10 cellular contexts compared by ENCODE assay signal in the genomic region with DNA sequence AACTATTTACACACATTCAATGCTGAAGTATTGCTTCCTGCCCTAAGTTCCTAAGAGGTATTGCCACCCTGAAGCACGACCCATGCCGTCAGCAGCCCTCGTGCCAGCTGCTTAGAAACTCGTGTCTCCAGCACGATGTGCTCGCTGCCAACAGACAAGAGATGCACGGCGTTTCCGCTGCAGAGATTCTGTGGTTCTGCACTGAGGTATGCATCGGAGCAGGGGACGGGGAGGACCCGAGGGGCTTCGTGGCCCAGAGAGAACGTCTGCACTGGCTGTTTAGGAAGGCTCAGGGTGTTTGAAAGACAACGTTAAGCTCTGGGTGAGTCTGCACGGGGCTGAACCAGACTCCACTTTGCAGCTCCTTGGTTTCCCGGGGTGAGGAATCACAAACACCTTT.
DNase-seq lines count a peak whose midpoint lies in the region; ATAC-seq and TF ChIP-seq lines count a peak whose summit lies in the region.
"Had no signal": no experiment of that assay in that cellular context is flagged by ENCODE, and none has a peak within 500 bp of the region (broad histone marks: within the 10 kb centered on the region; RNA-seq: fewer than 3 reads in every experiment).

No MANE protein-coding gene starts in this region.

- intact Hi-C loops in dendritic cell treated with granulocyte-macrophage colony-stimulating factor and Interleukin-4, amounts not matched to agents 40 ng/mL and 50 ng/mL, for 4 days (cut with micrococcal nuclease), result no loop called here
- intact Hi-C loops in head of caudate nucleus (cut with DNase I), result no loop called here

- CTCF ChIA-PET in T-cell (lab: Charles Lee), result interaction anchor here (0.5 to 1.5 kb wide), 7 partner anchors 16 to 1432 kb away, joined by 3 to 9 read pairs (median 4); a partner anchor contains a TSS

- POLR2A ChIA-PET in T-cell (lab: Charles Lee), result interaction anchor here (0.5 to 0.9 kb wide), 4 partner anchors 16 to 454 kb away, joined by 3 to 4 read pairs (median 3); no protein-coding TSS in a partner anchor

- DNase-seq in T-helper 2 cell (peak in 3 of 5 experiments; percentile 44 to 72 (median 56)), T-cell (peak in 33 of 34 experiments; percentile 28 to 81 (median 68)), cerebellum (ENCODE audit: low spot score) (no peak), GM13976 (ENCODE audit: low spot score) (no peak), head of caudate nucleus (no peak)
- no peak for DNase-seq in T-helper 2 cell treated with Interferon-gamma antibody and Interleukin-4, amounts not matched to agents 5 μg/mL and 100 μg/mL, for 36 hours (ENCODE audit: low spot score)
- DNase-seq in stimulated activated CD8-positive, alpha-beta memory T cell treated with anti-CD3 and anti-CD28 coated beads, Interleukin-15, amount 100 ng/mL, for 1 hour (ENCODE audit: low read depth), result peak; percentile 11

- in situ Hi-C loops in GM13976 (cut with MboI; ENCODE audit: low sequenced_read_pairs, unreplicated experiment), result no loop called here

- H3K4me1 Mint-ChIP-seq in T-helper 2 cell treated with Interferon-gamma antibody and Interleukin-4, amounts not matched to agents 5 μg/mL and 100 μg/mL, for 36 hours (ENCODE audit: low read depth), result peaks cover 17% of the 10 kb centered on the region
- H3K4me1 Mint-ChIP-seq in T-cell, result peaks cover 11 to 29% (median 27%) of the 10 kb centered on the region in 3 donors
- peaks cover 41% of the 10 kb centered on the region for H3K4me1 Mint-ChIP-seq in dendritic cell treated with granulocyte-macrophage colony-stimulating factor and Interleukin-4, amounts not matched to agents 40 ng/mL and 50 ng/mL, for 4 days (ENCODE audit: low read depth)

- no peaks in the 10 kb centered on the region for H3K9me3 Mint-ChIP-seq in T-helper 2 cell treated with Interferon-gamma antibody and Interleukin-4, amounts not matched to agents 5 μg/mL and 100 μg/mL, for 36 hours
- H3K9me3 Mint-ChIP-seq in T-cell, result no peaks in the 10 kb centered on the region
- no peaks in the 10 kb centered on the region for H3K9me3 Mint-ChIP-seq in dendritic cell treated with granulocyte-macrophage colony-stimulating factor and Interleukin-4, amounts not matched to agents 40 ng/mL and 50 ng/mL, for 4 days

- H3K27ac Mint-ChIP-seq in T-helper 2 cell treated with Interferon-gamma antibody and Interleukin-4, amounts not matched to agents 5 μg/mL and 100 μg/mL, for 36 hours, result no peak overlapping the region
- H3K27ac Mint-ChIP-seq in T-cell, result peak overlapping the region; percentile 62 to 80
- H3K27ac Mint-ChIP-seq in dendritic cell treated with granulocyte-macrophage colony-stimulating factor and Interleukin-4, amounts not matched to agents 40 ng/mL and 50 ng/mL, for 4 days, result peak overlapping the region; percentile 71

- H3K4me3 Mint-ChIP-seq in T-helper 2 cell treated with Interferon-gamma antibody and Interleukin-4, amounts not matched to agents 5 μg/mL and 100 μg/mL, for 36 hours, result no peak overlapping the region
- peak overlapping the region in 2 of 3 donors; percentile 18 to 67 for H3K4me3 Mint-ChIP-seq in T-cell
- peak overlapping the region; percentile 46 for H3K4me3 Mint-ChIP-seq in dendritic cell treated with granulocyte-macrophage colony-stimulating factor and Interleukin-4, amounts not matched to agents 40 ng/mL and 50 ng/mL, for 4 days
- H3K4me3 Mint-ChIP-seq: nephron had no signal

- no peak for TF ChIP-seq CTCF in GM13976 (IDR thresholded peaks at IDR 0.05; ENCODE audit: borderline replicate concordance, control extremely low read depth, extremely low read depth, insufficient read depth, missing control alignments)

- H3K27me3 Mint-ChIP-seq in T-helper 2 cell treated with Interferon-gamma antibody and Interleukin-4, amounts not matched to agents 5 μg/mL and 100 μg/mL, for 36 hours (ENCODE audit: low read depth), result peaks cover 4% of the 10 kb centered on the region
- H3K27me3 Mint-ChIP-seq in T-cell, result peaks cover 0 to 4% of the 10 kb centered on the region in 2 donors
- H3K27me3 Mint-ChIP-seq in dendritic cell treated with granulocyte-macrophage colony-stimulating factor and Interleukin-4, amounts not matched to agents 40 ng/mL and 50 ng/mL, for 4 days, result peaks cover 19% of the 10 kb centered on the region

- peak; percentile 43 to 80 (median 50) for ATAC-seq in T-cell (replicated peaks in 1 of 4)
- ATAC-seq: A549 had no signal

- peaks cover 3% of the 10 kb centered on the region for H3K36me3 Mint-ChIP-seq in T-helper 2 cell treated with Interferon-gamma antibody and Interleukin-4, amounts not matched to agents 5 μg/mL and 100 μg/mL, for 36 hours (ENCODE audit: low read depth)
- peaks cover 16% of the 10 kb centered on the region for H3K36me3 Mint-ChIP-seq in T-cell
- peaks cover 26% of the 10 kb centered on the region for H3K36me3 Mint-ChIP-seq in dendritic cell treated with granulocyte-macrophage colony-stimulating factor and Interleukin-4, amounts not matched to agents 40 ng/mL and 50 ng/mL, for 4 days (ENCODE audit: low read depth)

Comparison
In these comparisons a context has a peak if more than half of its experiments do, and no peak if none do; other contexts are left out.
1. DNase-seq: peak in T-helper 2 cell (3 of 5), T-cell (33 of 34) and stimulated activated CD8-positive, alpha-beta memory T cell treated with anti-CD3 and anti-CD28 coated beads, Interleukin-15, amount 100 ng/mL, for 1 hour (single experiment); none in T-helper 2 cell treated with Interferon-gamma antibody and Interleukin-4, amounts not matched to agents 5 μg/mL and 100 μg/mL, for 36 hours (single experiment), cerebellum (single experiment), GM13976 (single experiment) and head of caudate nucleus (0 of 42).